ENCODE assay signal across 26 cellular contexts in genomic region chr10:3584926-3585784, GRCh38.
"Had no signal": no experiment of that assay in that cellular context is flagged by ENCODE, and none has a peak within 500 bp of the region (broad histone marks: within the 10 kb centered on the region; RNA-seq: fewer than 3 reads in every experiment).

No MANE protein-coding gene starts in this region.

- H3K27me3 ChIP-seq: body of pancreas, cardiac muscle cell, left lung, neutrophil, pancreas, right lobe of liver, tibial nerve, uterus had no signal

- H3K27ac ChIP-seq: body of pancreas, cardiac muscle cell, left lung, neutrophil, pancreas, right lobe of liver, skin epidermis, tibial nerve, uterus had no signal

- H3K4me3 ChIP-seq: body of pancreas, cardiac muscle cell, left lung, lung, pancreas, right lobe of liver, skin epidermis, tibial nerve, uterus had no signal

- H3K36me3 ChIP-seq: cardiac muscle cell, left lung, neutrophil, pancreas, right lobe of liver, tibial nerve, uterus had no signal

- FAIRE-seq: endometrium, frontal cortex, pancreas had no signal

- H3K9me3 ChIP-seq: body of pancreas, left lung, neutrophil, pancreas, right lobe of liver, tibial nerve, uterus had no signal

- DNase-seq: activated B cell treated with CpG ODN at 0.5 μM for 24 hours; activated CD4-positive, alpha-beta memory T cell treated with anti-CD3 and anti-CD28 coated beads for 36 hours; activated CD4-positive, alpha-beta T cell treated with anti-CD3 and anti-CD28 coated beads for 36 hours; activated effector memory CD4-positive, alpha-beta T cell treated with Interleukin-2 at 50 U/mL for 16 hours; activated naive CD4-positive, alpha-beta T cell treated with anti-CD3 and anti-CD28 coated beads, Interleukin-2, amount 50 U/mL, for 16 hours; activated naive CD8-positive, alpha-beta T cell treated with anti-CD3 and anti-CD28 coated beads, Interleukin-2, amount 50 U/mL, for 24 hours; activated T-cell treated with anti-CD3 and anti-CD28 coated beads, Interleukin-2, amount 50 U/mL, for 72 hours; body of pancreas; effector CD4-positive, alpha-beta T cell; erythroblast; islet precursor cell; left lung; naive thymus-derived CD8-positive, alpha-beta T cell; pancreas; right lobe of liver; stimulated activated CD4-positive, alpha-beta T cell treated with anti-CD3 and anti-CD28 coated beads, Interleukin-1b, Interleukin-23, amount 100 ng/mL, for 48 hours; stimulated activated naive CD8-positive, alpha-beta T cell treated with anti-CD3 and anti-CD28 coated beads, Interleukin-15, amount 100 ng/mL, for 72 hours; T1000; uterus had no signal

- H3K4me1 ChIP-seq: body of pancreas, left lung, pancreas, right lobe of liver, uterus had no signal
